Comparison of ENCODE assay signal across 29 cellular contexts in genomic region chr12:116799955-116800354, GRCh38.
"Had no signal": no experiment of that assay in that cellular context is flagged by ENCODE, and none has a peak within 500 bp of the region (broad histone marks: within the 10 kb centered on the region; RNA-seq: fewer than 3 reads in every experiment).

No MANE protein-coding gene starts in this region.

- H3K27ac ChIP-seq: SJSA1 had no signal

- H3K36me3 ChIP-seq: MG63, SJSA1 had no signal

- H3K9me3 ChIP-seq: MG63, SJSA1 had no signal

- H3K27me3 ChIP-seq: MG63, SJSA1 had no signal

- H3K4me1 ChIP-seq: SJSA1 had no signal

- ATAC-seq: activated naive CD4-positive, alpha-beta T cell treated with anti-CD3 and anti-CD28 coated beads, Interleukin-2, amount 50 U/mL, for 72 hours; activated naive CD8-positive, alpha-beta T cell treated with anti-CD3 and anti-CD28 coated beads, Interleukin-2, amount 50 U/mL, for 24 hours; activated T-cell treated with anti-CD3 and anti-CD28 coated beads, Interleukin-2, amount 50 U/mL, for 4 hours; PC-3; SK-N-SH treated with all-trans-retinoic acid at 6 μM for 48 hours; T-helper 17 cell; WTC11 had no signal

- H3K4me3 ChIP-seq: MG63, SJSA1 had no signal

- DNase-seq: activated CD4-positive, alpha-beta memory T cell treated with anti-CD3 and anti-CD28 coated beads for 36 hours; activated CD4-positive, alpha-beta T cell treated with anti-CD3 and anti-CD28 coated beads, Interleukin-2, amount 10 ng/mL, durations not matched to agents 24 days and 14 days; activated CD4-positive, CD25-positive, alpha-beta regulatory T cell treated with anti-CD3 and anti-CD28 coated beads, Interleukin-2, amount 50 U/mL, for 72 hours; activated CD8-positive, alpha-beta memory T cell treated with anti-CD3 and anti-CD28 coated beads for 24 hours; activated effector memory CD4-positive, alpha-beta T cell treated with anti-CD3 and anti-CD28 coated beads, Interleukin-2, amount 50 U/mL, for 16 hours; activated naive CD4-positive, alpha-beta T cell treated with Interleukin-2 at 50 U/mL for 16 hours; activated naive CD8-positive, alpha-beta T cell treated with anti-CD3 and anti-CD28 coated beads, Interleukin-2, amount 50 U/mL, for 24 hours; activated T-cell treated with anti-CD3 and anti-CD28 coated beads, Interleukin-2, amount 50 U/mL, for 4 hours; amniotic stem cell; MG63; MV-4-11; NCI-H1105; NCI-H1436; NCI-H187; NCI-H2081; NCI-H2171 treated with DMSO at 0.1 percent for 48 hours; NCI-H226; NCI-H526; NCI-H774; NK-92 treated with Interleukin-12 subunit alpha and Interleukin-12 subunit beta, amount 100 ng/mL, for 24 hours; PC-3; T-helper 17 cell; T-helper 9 cell had no signal

- FAIRE-seq: astrocyte, RCC 7860 had no signal
